8 cellular contexts compared by ENCODE assay signal in genomic region chr19:17075035-17075859, GRCh38. TPM values are rescaled to one million over a fixed set of nuclear protein-coding genes. Genes with fewer than 3 reads are reported as not detected.
A peak's percentile ranks its signal among the peaks of the same experiment; 100 is the strongest.
DNase-seq lines count a peak whose midpoint lies in the region; ATAC-seq, FAIRE-seq and TF ChIP-seq lines count a peak whose summit lies in the region.

A gene with protein sequence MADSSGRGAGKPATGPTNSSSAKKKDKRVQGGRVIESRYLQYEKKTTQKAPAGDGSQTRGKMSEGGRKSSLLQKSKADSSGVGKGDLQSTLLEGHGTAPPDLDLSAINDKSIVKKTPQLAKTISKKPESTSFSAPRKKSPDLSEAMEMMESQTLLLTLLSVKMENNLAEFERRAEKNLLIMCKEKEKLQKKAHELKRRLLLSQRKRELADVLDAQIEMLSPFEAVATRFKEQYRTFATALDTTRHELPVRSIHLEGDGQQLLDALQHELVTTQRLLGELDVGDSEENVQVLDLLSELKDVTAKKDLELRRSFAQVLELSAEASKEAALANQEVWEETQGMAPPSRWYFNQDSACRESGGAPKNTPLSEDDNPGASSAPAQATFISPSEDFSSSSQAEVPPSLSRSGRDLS (minus strand): TSS chr19:17075452. CDS start chr19:17075422, 30 bp downstream.
A gene with protein sequence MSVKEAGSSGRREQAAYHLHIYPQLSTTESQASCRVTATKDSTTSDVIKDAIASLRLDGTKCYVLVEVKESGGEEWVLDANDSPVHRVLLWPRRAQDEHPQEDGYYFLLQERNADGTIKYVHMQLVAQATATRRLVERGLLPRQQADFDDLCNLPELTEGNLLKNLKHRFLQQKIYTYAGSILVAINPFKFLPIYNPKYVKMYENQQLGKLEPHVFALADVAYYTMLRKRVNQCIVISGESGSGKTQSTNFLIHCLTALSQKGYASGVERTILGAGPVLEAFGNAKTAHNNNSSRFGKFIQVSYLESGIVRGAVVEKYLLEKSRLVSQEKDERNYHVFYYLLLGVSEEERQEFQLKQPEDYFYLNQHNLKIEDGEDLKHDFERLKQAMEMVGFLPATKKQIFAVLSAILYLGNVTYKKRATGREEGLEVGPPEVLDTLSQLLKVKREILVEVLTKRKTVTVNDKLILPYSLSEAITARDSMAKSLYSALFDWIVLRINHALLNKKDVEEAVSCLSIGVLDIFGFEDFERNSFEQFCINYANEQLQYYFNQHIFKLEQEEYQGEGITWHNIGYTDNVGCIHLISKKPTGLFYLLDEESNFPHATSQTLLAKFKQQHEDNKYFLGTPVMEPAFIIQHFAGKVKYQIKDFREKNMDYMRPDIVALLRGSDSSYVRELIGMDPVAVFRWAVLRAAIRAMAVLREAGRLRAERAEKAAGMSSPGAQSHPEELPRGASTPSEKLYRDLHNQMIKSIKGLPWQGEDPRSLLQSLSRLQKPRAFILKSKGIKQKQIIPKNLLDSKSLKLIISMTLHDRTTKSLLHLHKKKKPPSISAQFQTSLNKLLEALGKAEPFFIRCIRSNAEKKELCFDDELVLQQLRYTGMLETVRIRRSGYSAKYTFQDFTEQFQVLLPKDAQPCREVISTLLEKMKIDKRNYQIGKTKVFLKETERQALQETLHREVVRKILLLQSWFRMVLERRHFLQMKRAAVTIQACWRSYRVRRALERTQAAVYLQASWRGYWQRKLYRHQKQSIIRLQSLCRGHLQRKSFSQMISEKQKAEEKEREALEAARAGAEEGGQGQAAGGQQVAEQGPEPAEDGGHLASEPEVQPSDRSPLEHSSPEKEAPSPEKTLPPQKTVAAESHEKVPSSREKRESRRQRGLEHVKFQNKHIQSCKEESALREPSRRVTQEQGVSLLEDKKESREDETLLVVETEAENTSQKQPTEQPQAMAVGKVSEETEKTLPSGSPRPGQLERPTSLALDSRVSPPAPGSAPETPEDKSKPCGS (N-terminal part only) (plus strand): TSS chr19:17075777. CDS start chr19:17101718, 25,941 bp downstream.

- peak within 1 kb of the TSS; percentile 93 for H3K4me3 ChIP-seq in A549
- peak within 1 kb of the TSS; percentile 90 for H3K4me3 ChIP-seq in brain microvascular endothelial cell (ENCODE audit: low read depth, low read length)
- H3K4me3 ChIP-seq in sigmoid colon: peak within 1 kb of the TSS; percentile 76 to 91 (median 84)

- POLR2A ChIA-PET in A549 (lab: Yijun Ruan, JAX): interaction anchor here (0.6 to 1.7 kb wide), 2 partner anchors 140 to 583 kb away, joined by 3 to 4 read pairs; no protein-coding TSS in a partner anchor

- no peaks in the 10 kb centered on the region for H3K36me3 ChIP-seq in brain microvascular endothelial cell (replicated peaks)
- H3K36me3 ChIP-seq in sigmoid colon: peaks cover 0 to 12% (median 0%) of the 10 kb centered on the region in 4 donors

- H3K27me3 ChIP-seq in brain microvascular endothelial cell (replicated peaks) (no peaks in the 10 kb centered on the region), sigmoid colon (no peaks in the 10 kb centered on the region)

- DNase-seq in A549 (ENCODE audit: low read depth in 1 of 2, low spot score in 1 of 2): peak; percentile 76 to 99
- DNase-seq in NCI-H2171 (lab: John Stamatoyannopoulos, UW): peak; percentile 98
- DNase-seq in UCSD-AML1 (lab: John Stamatoyannopoulos, UW; ENCODE audit: unreplicated experiment): peak; percentile 100
- DNase-seq in brain microvascular endothelial cell: peak; percentile 99
- peak; percentile 87 for DNase-seq in iPS DF 4.7 (ENCODE audit: extremely low read depth, low spot score)
- DNase-seq in sigmoid colon: peak; percentile 100

- peak within 1 kb of the TSS; percentile 95 for H3K4me2 ChIP-seq in A549

- no peak for FAIRE-seq in A549 (lab: Jason Lieb, UNC)

- in situ Hi-C loops in brain microvascular endothelial cell (cut with HindIII; ENCODE audit: low pct_ligation_motif_present, low sequenced_read_pairs): no loop called here

- no peak for TF ChIP-seq EP300 in A549 (IDR thresholded peaks at IDR 0.05)
- TF ChIP-seq EP300 in sigmoid colon (IDR thresholded peaks at IDR 0.05): no peak

- no CpG with 5 or more reads among the region's 101 CpGs for WGBS in A549 (ENCODE audit: missing lambda C conversion rate)
- 0% methylated on average over 101 of the region's 101 CpGs for WGBS in sigmoid colon, 2 donors

- TF ChIP-seq CTCF in A549 (IDR thresholded peaks at IDR 0.05): no peak
- no peak for TF ChIP-seq CTCF in brain microvascular endothelial cell (IDR thresholded peaks at IDR 0.05; ENCODE audit: low read depth, low read length, missing control alignments)
- no peak for TF ChIP-seq CTCF in sigmoid colon (IDR thresholded peaks at IDR 0.05)

- H3K27ac ChIP-seq in A549: peak within 1 kb of the TSS; percentile 88 to 99
- H3K27ac ChIP-seq in brain microvascular endothelial cell: peak within 1 kb of the TSS; percentile 82
- H3K27ac ChIP-seq in sigmoid colon: peak within 1 kb of the TSS; percentile 87 to 96 (median 93)

- TF ChIP-seq POLR2A in A549 (IDR thresholded peaks at IDR 0.05; ENCODE audit: low read length) (peak; percentile 52), sigmoid colon (IDR thresholded peaks at IDR 0.05) (peak in 1 of 2 donors; percentile 20)

- intact Hi-C loops in sigmoid colon (cut with DNase I): loop anchor here (1.0 kb wide), 1 partner anchor 151 kb away; the partner anchor contains the start of gene OCEL1

- H3K4me1 ChIP-seq in A549 (peaks cover 35% of the 10 kb centered on the region), sigmoid colon (peaks cover 0 to 53% (median 43%) of the 10 kb centered on the region in 4 donors)

- no peak for TF ChIP-seq RAD21 in A549 (conservative IDR thresholded peaks at IDR 0.05 in 1 of 2, IDR thresholded peaks at IDR 0.05 in 1 of 2)

- CTCF ChIA-PET in A549 (lab: Yijun Ruan, JAX): interaction anchor here (0.6 to 0.7 kb wide), 2 partner anchors 151 to 178 kb away, joined by 3 to 6 read pairs; no protein-coding TSS in a partner anchor

- ATAC-seq in A549: peak; percentile 79 to 88
- peak; percentile 72 for ATAC-seq in GM18867 (IDR thresholded peaks at IDR 0.05; ENCODE audit: unreplicated experiment)
- peak; percentile 75 for ATAC-seq in HG03097 (IDR thresholded peaks at IDR 0.05; ENCODE audit: low FRiP score, unreplicated experiment)

- H3K9me3 ChIP-seq in A549 (no peaks in the 10 kb centered on the region), sigmoid colon (no peaks in the 10 kb centered on the region)

TF ChIP-seq in A549, 52 proteins besides CTCF, POLR2A, EP300 and RAD21 (continues in another document):
- no peak for TF ChIP-seq FOSL2 (IDR thresholded peaks at IDR 0.05)
- peak; percentile 12; the same call in 1 of the 2 replicates for TF ChIP-seq FOSL2 (CRISPR knock-in tag; IDR thresholded peaks at IDR 0.05)
- TF ChIP-seq PHF8 (IDR thresholded peaks at IDR 0.05; ENCODE audit: borderline replicate concordance, low read depth): peak; percentile 41; the same call in 1 of the 2 replicates
- no peak for TF ChIP-seq CHD4 (IDR thresholded peaks at IDR 0.05; ENCODE audit: borderline replicate concordance)
- no peak for TF ChIP-seq HOXA7 (CRISPR knock-in tag; IDR thresholded peaks at IDR 0.05)
- peak; percentile 88 for TF ChIP-seq BHLHE40 (IDR thresholded peaks at IDR 0.05; ENCODE audit: low read depth, low read length)
- TF ChIP-seq E2F6 (IDR thresholded peaks at IDR 0.05; ENCODE audit: borderline replicate concordance, low read depth): peak; percentile 91
- TF ChIP-seq MYC (IDR thresholded peaks at IDR 0.05; ENCODE audit: borderline replicate concordance, low read length): peak; percentile 65; the same call in 1 of the 2 replicates
- peak in 1 of 2 experiments; percentile 83; a peak in 2 of 5 replicates for TF ChIP-seq JUN (IDR thresholded peaks at IDR 0.05)

RNA-seq across cellular contexts. Expression of the first gene that starts in this region (rescaled TPM):
- polyA plus RNA-seq in A549 (2011; rRNA removed) (13.9 and 15.1 TPM in 2 replicates), A549 (2017; fragmentation: RNase III; extraction: RNeasy Plus Mini Kit Qiagen cat#74134 plus additional on column Dnase treatment) (15.9 to 16.6 TPM (median 16.2 TPM) in 3 replicates), sigmoid colon (10 to 100 TPM in 2 of 3 donors, 1 to 10 TPM in 1; 9.6 to 14.8 (median 10.4) TPM)
- polyA plus RNA-seq in A549 (2012; cell fraction: cytosol; rRNA removed): 17.2 and 18.7 TPM in 2 replicates
- polyA plus RNA-seq in A549 (2012; cell fraction: nucleus; rRNA removed): 19.3 and 21.3 TPM in 2 replicates
- 6.4 and 13.5 TPM in 2 replicates for polyA minus RNA-seq in A549 (2011; rRNA and poly(A)+ RNA removed)
- total RNA-seq in sigmoid colon: 10 to 100 TPM in 2 of 4 donors, 1 to 10 TPM in 2; 6.7 to 14.1 (median 11.1) TPM

RNA-seq across cellular contexts. Expression of the second gene that starts in this region (rescaled TPM):
- polyA plus RNA-seq in A549 (2011; rRNA removed) (13.0 and 18.9 TPM in 2 replicates), A549 (2017; fragmentation: RNase III; extraction: RNeasy Plus Mini Kit Qiagen cat#74134 plus additional on column Dnase treatment) (23.9 to 28.1 TPM (median 27.7 TPM) in 3 replicates), sigmoid colon (10 to 100 TPM; 24.6 to 85.9 (median 29.8) TPM)
- 18.7 and 25.6 TPM in 2 replicates for polyA plus RNA-seq in A549 (2012; cell fraction: cytosol; rRNA removed)
- 68.0 and 89.4 TPM in 2 replicates for polyA plus RNA-seq in A549 (2012; cell fraction: nucleus; rRNA removed)
- polyA minus RNA-seq in A549 (2011; rRNA and poly(A)+ RNA removed): 34.1 and 36.5 TPM in 2 replicates
- total RNA-seq in sigmoid colon: 10 to 100 TPM; 42.8 to 95.0 (median 58.3) TPM

Comparison
In these comparisons a context has a peak if more than half of its experiments do, and no peak if none do; other contexts are left out.
1. Peak in every context shown above with its lines: DNase-seq, ATAC-seq, H3K4me3 ChIP-seq and H3K27ac ChIP-seq.